16 cellular contexts compared by ENCODE assay signal in the genomic region with DNA sequence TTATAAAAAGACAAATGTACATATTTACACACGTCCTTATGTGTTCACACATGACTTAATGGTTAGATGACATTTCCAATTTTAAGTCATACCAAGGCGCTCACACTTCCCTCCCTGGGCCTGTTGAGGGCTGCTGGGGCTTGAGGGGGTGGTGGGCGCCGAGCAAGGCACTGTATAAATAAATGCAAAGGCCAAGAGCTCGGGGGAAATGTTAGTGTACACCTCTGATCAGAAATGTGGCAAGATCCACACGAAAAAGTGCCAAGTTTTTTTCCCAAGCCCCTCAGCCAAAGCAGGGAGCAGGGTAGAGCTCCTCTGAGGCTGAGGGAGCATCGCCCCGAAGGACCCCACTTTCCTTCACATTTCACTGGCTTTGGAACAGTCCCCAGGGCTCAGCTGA. TPM values are rescaled to one million over a fixed set of nuclear protein-coding genes. Genes with fewer than 3 reads are reported as not detected.
A peak's percentile ranks its signal among the peaks of the same experiment; 100 is the strongest.
DNase-seq lines count a peak whose midpoint lies in the region; ATAC-seq and TF ChIP-seq lines count a peak whose summit lies in the region.
"Had no signal": no experiment of that assay in that cellular context is flagged by ENCODE, and none has a peak within 500 bp of the region (broad histone marks: within the 10 kb centered on the region; RNA-seq: fewer than 3 reads in every experiment).

No MANE protein-coding gene starts in this region.

- H3K36me3 Mint-ChIP-seq in activated CD4-positive, alpha-beta T cell treated with anti-CD3 and anti-CD28 coated beads, Interleukin-2, amount 10 ng/mL, durations not matched to agents 24 days and 14 days (ENCODE audit: low read depth), result peaks cover 61% of the 10 kb centered on the region
- peaks cover 26% of the 10 kb centered on the region for H3K36me3 Mint-ChIP-seq in chondrocyte (ENCODE audit: low read depth)

- POLR2A ChIA-PET in RWPE1 (lab: Yijun Ruan, JAX; ENCODE audit: low non-redundant PET), result no interaction called here

- H3K9me3 ChIP-seq in spleen, result no peaks in the 10 kb centered on the region
- H3K9me3 ChIP-seq in heart right ventricle, result no peaks in the 10 kb centered on the region
- H3K9me3 ChIP-seq: A549, Caco-2, ovary had no signal

- peaks cover 72% of the 10 kb centered on the region for H3K4me1 Mint-ChIP-seq in activated CD4-positive, alpha-beta T cell treated with anti-CD3 and anti-CD28 coated beads, Interleukin-2, amount 10 ng/mL, durations not matched to agents 24 days and 14 days
- H3K4me1 Mint-ChIP-seq in chondrocyte (ENCODE audit: low read depth), result peaks cover 17% of the 10 kb centered on the region

- no peak for ATAC-seq in heart right ventricle
- no peak for ATAC-seq in HG02623 (IDR thresholded peaks at IDR 0.05; ENCODE audit: unreplicated experiment)
- ATAC-seq: A549, K562 had no signal

- no peaks in the 10 kb centered on the region for H3K27me3 Mint-ChIP-seq in activated CD4-positive, alpha-beta T cell treated with anti-CD3 and anti-CD28 coated beads, Interleukin-2, amount 10 ng/mL, durations not matched to agents 24 days and 14 days
- no peaks in the 10 kb centered on the region for H3K27me3 Mint-ChIP-seq in chondrocyte (ENCODE audit: low read depth)

- peak; percentile 56 for DNase-seq in activated CD4-positive, alpha-beta T cell treated with anti-CD3 and anti-CD28 coated beads, Interleukin-2, amount 10 ng/mL, durations not matched to agents 24 days and 14 days
- DNase-seq in activated CD4-positive, alpha-beta T cell treated with anti-CD3 and anti-CD28 coated beads, Interleukin-2, amount 50 U/mL, for 4 hours, result no peak
- DNase-seq in RWPE1 (ENCODE audit: low spot score), result no peak
- DNase-seq in chondrocyte (ENCODE audit: low spot score), result peak; percentile 2
- no peak for DNase-seq in spleen
- DNase-seq in DMS153 (lab: John Stamatoyannopoulos, UW), result no peak
- DNase-seq in heart right ventricle, result no peak
- DNase-seq: GF-D8, midbrain, NCI-H1092 had no signal

- intact Hi-C loops in activated CD4-positive, alpha-beta T cell treated with anti-CD3 and anti-CD28 coated beads, Interleukin-2, amount 10 ng/mL, durations not matched to agents 24 days and 14 days (cut with micrococcal nuclease), result no loop called here
- intact Hi-C loops in spleen (cut with DNase I; ENCODE audit: low total_unique reads) (no loop called here), heart right ventricle (cut with DNase I) (no loop called here)

- H3K4me1 ChIP-seq in spleen (peaks cover 54 to 100% (median 90%) of the 10 kb centered on the region in 6 donors), heart right ventricle (peaks cover 14 to 76% (median 42%) of the 10 kb centered on the region in 9 donors)
- H3K4me1 ChIP-seq: A549 had no signal

- no peaks in the 10 kb centered on the region for H3K27me3 ChIP-seq in spleen (replicated peaks in 1 of 7)
- no peaks in the 10 kb centered on the region for H3K27me3 ChIP-seq in heart right ventricle
- H3K27me3 ChIP-seq: ovary had no signal

- CTCF ChIA-PET in RWPE1 (lab: Yijun Ruan, JAX), result no interaction called here

- peak overlapping the region; percentile 41 for H3K27ac Mint-ChIP-seq in activated CD4-positive, alpha-beta T cell treated with anti-CD3 and anti-CD28 coated beads, Interleukin-2, amount 10 ng/mL, durations not matched to agents 24 days and 14 days
- no peak overlapping the region for H3K27ac Mint-ChIP-seq in chondrocyte (ENCODE audit: unreplicated experiment)

- H3K27ac ChIP-seq in RWPE1 (peak overlapping the region; percentile 78), spleen (peak overlapping the region in 6 of 8 donors; percentile 20 to 100 (median 80)), heart right ventricle (no peak overlapping the region)
- H3K27ac ChIP-seq: A549 had no signal

- no peak overlapping the region for H3K4me3 Mint-ChIP-seq in activated CD4-positive, alpha-beta T cell treated with anti-CD3 and anti-CD28 coated beads, Interleukin-2, amount 10 ng/mL, durations not matched to agents 24 days and 14 days
- H3K4me3 Mint-ChIP-seq in chondrocyte (ENCODE audit: unreplicated experiment), result no peak overlapping the region

- TF ChIP-seq POLR2A in spleen (IDR thresholded peaks at IDR 0.05), result no peak

- H3K36me3 ChIP-seq in spleen (peaks cover 14 to 81% (median 68%) of the 10 kb centered on the region in 6 donors), heart right ventricle (peaks cover 0 to 75% (median 49%) of the 10 kb centered on the region in 9 donors)
- H3K36me3 ChIP-seq: ovary had no signal

- H3K4me3 ChIP-seq in spleen, result no peak overlapping the region
- no peak overlapping the region for H3K4me3 ChIP-seq in heart right ventricle
- H3K4me3 ChIP-seq: A549, K562, ovary, skin epidermis had no signal

- TF ChIP-seq CTCF in RWPE1 (conservative IDR thresholded peaks at IDR 0.05; ENCODE audit: low read depth), result no peak
- no peak for TF ChIP-seq CTCF in chondrocyte (IDR thresholded peaks at IDR 0.05)
- no peak for TF ChIP-seq CTCF in spleen (IDR thresholded peaks at IDR 0.05 in 8 of 11, conservative IDR thresholded peaks at IDR 0.05 in 3 of 11)
- TF ChIP-seq CTCF in heart right ventricle (IDR thresholded peaks at IDR 0.05), result no peak

- 76 to 86% (median 81%) methylated on average over 8 of the region's 8 CpGs for WGBS in spleen, 5 donors
- WGBS in heart right ventricle, 2 donors, result 81 to 92% methylated on average over 8 of the region's 8 CpGs

- no peaks in the 10 kb centered on the region for H3K9me3 Mint-ChIP-seq in activated CD4-positive, alpha-beta T cell treated with anti-CD3 and anti-CD28 coated beads, Interleukin-2, amount 10 ng/mL, durations not matched to agents 24 days and 14 days
- no peaks in the 10 kb centered on the region for H3K9me3 Mint-ChIP-seq in chondrocyte (ENCODE audit: low read depth)

RNA-seq across cellular contexts. Expression of a gene that starts 7.5 kb away (rescaled TPM):
- 167 and 181 TPM in 2 replicates for total RNA-seq in activated CD4-positive, alpha-beta T cell treated with anti-CD3 and anti-CD28 coated beads, Interleukin-2, amount 10 ng/mL, durations not matched to agents 24 days and 14 days
- total RNA-seq in chondrocyte, result 10.8 to 17.8 TPM (median 16.3 TPM) in 3 replicates
- total RNA-seq in spleen, result 100 to 1,000 TPM; 146 to 307 (median 165) TPM
- 100 to 1,000 TPM in 1 of 3 donors, 10 to 100 TPM in 2; 57.9 to 113 (median 59.7) TPM for polyA plus RNA-seq in spleen
- 100 to 1,000 TPM in 1 of 10 donors, 10 to 100 TPM in 8, 1 to 10 TPM in 1; 9.5 to 146 (median 19.2) TPM for total RNA-seq in heart right ventricle
- polyA plus RNA-seq in heart right ventricle, result 10 to 100 TPM in 1 of 2 donors, 1 to 10 TPM in 1; 8.6 to 13.7 TPM

Comparison
In these comparisons a context has a peak if more than half of its experiments do, and no peak if none do; other contexts are left out.
1. DNase-seq: peak in activated CD4-positive, alpha-beta T cell treated with anti-CD3 and anti-CD28 coated beads, Interleukin-2, amount 10 ng/mL, durations not matched to agents 24 days and 14 days (single experiment) and chondrocyte (single experiment); none in activated CD4-positive, alpha-beta T cell treated with anti-CD3 and anti-CD28 coated beads, Interleukin-2, amount 50 U/mL, for 4 hours (0 of 2), RWPE1 (single experiment), spleen (single experiment), DMS153 (single experiment) and heart right ventricle (0 of 2).
2. H3K27ac ChIP-seq: peak in RWPE1 (single experiment) and spleen (6 of 8); none in heart right ventricle (0 of 10).